8 cellular contexts compared by ENCODE assay signal in the genomic region with DNA sequence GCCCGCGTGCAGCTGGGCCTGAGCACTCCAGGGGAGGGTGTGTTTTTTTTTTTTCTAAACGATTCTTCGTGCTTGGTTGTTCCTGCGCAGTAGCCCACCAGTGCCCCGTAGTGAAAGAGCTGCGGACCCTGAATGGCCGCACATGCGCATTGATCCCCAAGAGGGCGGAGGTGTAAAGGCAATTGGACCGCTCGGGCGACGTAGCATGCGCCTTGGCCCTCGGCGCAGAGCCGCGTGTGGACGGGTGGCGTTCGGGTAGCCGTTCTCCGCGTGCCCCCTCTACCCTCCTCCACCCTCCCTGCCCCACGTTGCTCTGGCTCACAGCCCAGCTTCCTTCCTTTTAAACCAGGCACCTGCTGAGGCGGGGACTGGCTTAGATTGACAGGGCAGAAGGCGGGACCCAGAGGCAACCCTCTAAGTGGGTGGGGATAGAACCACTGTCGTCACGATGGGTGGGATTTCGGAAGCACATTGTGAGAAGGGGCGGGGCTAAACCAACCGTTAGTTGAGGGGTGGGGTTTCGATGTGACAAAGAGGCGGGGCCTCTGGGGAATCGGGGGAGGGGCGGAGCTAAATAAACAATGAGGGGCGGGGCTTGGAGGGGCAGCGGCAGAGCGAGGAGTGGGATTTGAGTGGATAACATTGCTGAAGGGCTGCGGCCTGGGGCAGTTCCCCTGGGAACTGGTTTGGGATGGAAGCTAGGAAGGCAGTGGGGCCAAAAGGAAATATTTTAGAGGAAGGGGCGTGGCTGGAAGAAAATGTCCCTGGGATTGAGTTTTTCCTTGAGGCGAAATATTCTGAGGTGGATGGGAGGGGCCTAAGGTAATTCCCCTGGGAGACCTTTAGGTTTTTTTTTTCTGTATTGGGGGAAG. TPM values are rescaled to one million over a fixed set of nuclear protein-coding genes. Genes with fewer than 3 reads are reported as not detected.
A peak's percentile ranks its signal among the peaks of the same experiment; 100 is the strongest.
DNase-seq lines count a peak whose midpoint lies in the region; ATAC-seq, FAIRE-seq and TF ChIP-seq lines count a peak whose summit lies in the region.

No MANE protein-coding gene starts in this region.

- H3K9me3 ChIP-seq in astrocyte (ENCODE audit: insufficient read depth, low read depth, low read length) (no peaks in the 10 kb centered on the region), hepatocyte (ENCODE audit: low read depth) (no peaks in the 10 kb centered on the region)

- H3K4me3 ChIP-seq in astrocyte (ENCODE audit: insufficient read depth, low read depth, low read length): peak overlapping the region; percentile 87
- peak overlapping the region; percentile 80 for H3K4me3 ChIP-seq in hepatocyte

- H3K36me3 ChIP-seq in astrocyte (ENCODE audit: insufficient read depth, low read length) (peaks cover 6% of the 10 kb centered on the region), hepatocyte (replicated peaks; ENCODE audit: insufficient read depth, low read depth) (no peaks in the 10 kb centered on the region)

- peaks cover 40% of the 10 kb centered on the region for H3K4me1 Mint-ChIP-seq in T-helper 2 cell treated with Interferon-gamma antibody and Interleukin-4, amounts not matched to agents 5 μg/mL and 100 μg/mL, for 36 hours (ENCODE audit: low read depth)
- H3K4me1 Mint-ChIP-seq in astrocyte (ENCODE audit: low read depth, unreplicated experiment): peaks cover 5% of the 10 kb centered on the region

- peak overlapping the region; percentile 88 for H3K27ac ChIP-seq in astrocyte (ENCODE audit: low read depth, low read length)
- H3K27ac ChIP-seq in hepatocyte: peak overlapping the region; percentile 98

- ATAC-seq in GM18499 (IDR thresholded peaks at IDR 0.05; ENCODE audit: insufficient read depth, unreplicated experiment) (peak; percentile 62), HG02943 (IDR thresholded peaks at IDR 0.05; ENCODE audit: low read depth, unreplicated experiment) (peak; percentile 55), HG03520 (IDR thresholded peaks at IDR 0.05; ENCODE audit: unreplicated experiment) (no peak)

- H3K79me2 ChIP-seq in astrocyte (ENCODE audit: insufficient read depth, low read length) (peaks cover 42% of the 10 kb centered on the region), hepatocyte (peaks cover 33% of the 10 kb centered on the region)

- H3K4me1 ChIP-seq in astrocyte (ENCODE audit: insufficient read depth, low read length) (peaks cover 6% of the 10 kb centered on the region), hepatocyte (ENCODE audit: insufficient read depth) (peaks cover 8% of the 10 kb centered on the region)

- H3K27me3 ChIP-seq in astrocyte (ENCODE audit: insufficient read depth, low read length) (no peaks in the 10 kb centered on the region), hepatocyte (no peaks in the 10 kb centered on the region)

- peaks cover 46% of the 10 kb centered on the region for H3K36me3 Mint-ChIP-seq in T-helper 2 cell treated with Interferon-gamma antibody and Interleukin-4, amounts not matched to agents 5 μg/mL and 100 μg/mL, for 36 hours (ENCODE audit: low read depth)
- peaks cover 23% of the 10 kb centered on the region for H3K36me3 Mint-ChIP-seq in astrocyte (ENCODE audit: low read depth, unreplicated experiment)

- H4K20me1 ChIP-seq in astrocyte (ENCODE audit: insufficient read depth, low read length): peaks cover 24% of the 10 kb centered on the region
- no peaks in the 10 kb centered on the region for H4K20me1 ChIP-seq in hepatocyte (ENCODE audit: insufficient read depth, poor library complexity, severe bottlenecking)

- DNase-seq in NCI-H187 treated with DMSO at 0.1 percent for 48 hours (lab: John Stamatoyannopoulos, UW) (peak; percentile 97), astrocyte (ENCODE audit: low read depth) (peak; percentile 91), hepatocyte (ENCODE audit: low spot score) (peak; percentile 95), renal cortical epithelial cell (ENCODE audit: low read depth) (peak; percentile 93)
- DNase-seq in T-helper 2 cell treated with Interferon-gamma antibody and Interleukin-4, amounts not matched to agents 5 μg/mL and 100 μg/mL, for 36 hours (ENCODE audit: low spot score): peak; percentile 90

- whole genome bisulfite sequencing in hepatocyte (ENCODE audit: low lambda C conversion rate, missing lambda C conversion rate): 8% methylated on average over 38 of the region's 43 CpGs

- peak overlapping the region; percentile 98 for H3K4me2 ChIP-seq in astrocyte (ENCODE audit: low read length)
- peak overlapping the region; percentile 84 for H3K4me2 ChIP-seq in hepatocyte

- peak overlapping the region; percentile 92 for H3K9ac ChIP-seq in astrocyte (ENCODE audit: low read length)

- no peaks in the 10 kb centered on the region for H3K9me3 Mint-ChIP-seq in T-helper 2 cell treated with Interferon-gamma antibody and Interleukin-4, amounts not matched to agents 5 μg/mL and 100 μg/mL, for 36 hours
- H3K9me3 Mint-ChIP-seq in astrocyte (ENCODE audit: unreplicated experiment): peaks cover 2% of the 10 kb centered on the region

- peak overlapping the region; percentile 99 for H3K27ac Mint-ChIP-seq in T-helper 2 cell treated with Interferon-gamma antibody and Interleukin-4, amounts not matched to agents 5 μg/mL and 100 μg/mL, for 36 hours
- peak overlapping the region; percentile 93 for H3K27ac Mint-ChIP-seq in astrocyte (ENCODE audit: unreplicated experiment)

- H2AFZ ChIP-seq in astrocyte (ENCODE audit: low read depth, low read length): peak overlapping the region; percentile 91
- peak overlapping the region; percentile 91 for H2AFZ ChIP-seq in hepatocyte

- no peaks in the 10 kb centered on the region for H3K27me3 Mint-ChIP-seq in T-helper 2 cell treated with Interferon-gamma antibody and Interleukin-4, amounts not matched to agents 5 μg/mL and 100 μg/mL, for 36 hours (ENCODE audit: low read depth)
- H3K27me3 Mint-ChIP-seq in astrocyte (ENCODE audit: low read depth, unreplicated experiment): no peaks in the 10 kb centered on the region

- no peaks in the 10 kb centered on the region for H3K9me2 ChIP-seq in hepatocyte (replicated peaks; ENCODE audit: insufficient read depth)

- TF ChIP-seq CTCF in astrocyte (IDR thresholded peaks at IDR 0.05; ENCODE audit: insufficient read depth, low read depth, low read length) (no peak), hepatocyte (IDR thresholded peaks at IDR 0.05; ENCODE audit: poor library complexity) (no peak)

- no peak for FAIRE-seq in astrocyte (lab: Jason Lieb, UNC)

- H3K4me3 Mint-ChIP-seq in T-helper 2 cell treated with Interferon-gamma antibody and Interleukin-4, amounts not matched to agents 5 μg/mL and 100 μg/mL, for 36 hours: peak overlapping the region; percentile 98
- H3K4me3 Mint-ChIP-seq in astrocyte (ENCODE audit: unreplicated experiment): peak overlapping the region; percentile 97

RNA-seq across cellular contexts. Expression of gene NUP62, which starts 0.5 kb away (rescaled TPM):
- total RNA-seq in astrocyte (42.7 and 49.5 TPM in 2 replicates), hepatocyte (21.3 and 33.8 TPM in 2 replicates), renal cortical epithelial cell (28.1 and 46.0 TPM in 2 replicates)
- polyA plus RNA-seq in hepatocyte: 33.5 and 34.0 TPM in 2 replicates

RNA-seq across cellular contexts. Expression of gene ATF5, which starts 0.8 kb away (rescaled TPM):
- 30.8 and 35.5 TPM in 2 replicates for total RNA-seq in astrocyte
- total RNA-seq in hepatocyte: 19.8 and 34.4 TPM in 2 replicates
- 16.1 and 23.8 TPM in 2 replicates for polyA plus RNA-seq in hepatocyte
- 6.3 and 8.7 TPM in 2 replicates for total RNA-seq in renal cortical epithelial cell

RNA-seq across cellular contexts. Expression of gene SIGLEC11, which starts 31.1 kb away (rescaled TPM):
- not detected in 2 replicates for total RNA-seq in astrocyte
- total RNA-seq in hepatocyte: 15.8 and 21.2 TPM in 2 replicates
- 3.9 and 6.0 TPM in 2 replicates for polyA plus RNA-seq in hepatocyte
- total RNA-seq in renal cortical epithelial cell: not detected in 2 replicates

RNA-seq across cellular contexts. Expression of gene IL4I1, which starts 33.2 kb away (rescaled TPM):
- total RNA-seq in astrocyte (0.27 and 0.50 TPM in 2 replicates), hepatocyte (0.12 and 0.60 TPM in 2 replicates), renal cortical epithelial cell (4.9 and 25.7 TPM in 2 replicates)
- 0.33 and 0.97 TPM in 2 replicates for polyA plus RNA-seq in hepatocyte

RNA-seq across cellular contexts. Expression of gene TBC1D17, which starts 52.3 kb away (rescaled TPM):
- total RNA-seq in astrocyte (29.1 and 32.2 TPM in 2 replicates), hepatocyte (10.7 and 13.4 TPM in 2 replicates), renal cortical epithelial cell (12.1 and 13.7 TPM in 2 replicates)
- polyA plus RNA-seq in hepatocyte: 52.8 and 55.1 TPM in 2 replicates

Comparison
In these comparisons a context has a peak if more than half of its experiments do, and no peak if none do; other contexts are left out.
1. RNA of gene SIGLEC11, which starts 31.1 kb away (total RNA-seq): 15.8 to 21.2 TPM in hepatocyte; not detected in astrocyte and not detected in renal cortical epithelial cell; every median in the first group is over 10 times any median in the second.
2. Peak in every context shown above with its lines, with median percentiles within 50 percentile points of each other: DNase-seq.